8 cellular contexts compared by ENCODE assay signal in genomic region chr2:42568431-42569115, GRCh38. TPM values are rescaled to one million over a fixed set of nuclear protein-coding genes. Genes with fewer than 3 reads are reported as not detected.
A peak's percentile ranks its signal among the peaks of the same experiment; 100 is the strongest.
DNase-seq lines count a peak whose midpoint lies in the region; ATAC-seq and TF ChIP-seq lines count a peak whose summit lies in the region.

TSS of gene MTA3 (plus strand) at chr2:42568632. CDS start at chr2:42568746, 114 bp downstream.

- intact Hi-C loops in dorsolateral prefrontal cortex (cut with DNase I): loop anchor here in 1 of 2 donors (10.0 kb wide), 2 partner anchors 204 to 236 kb away; partner anchors contain the start of gene COX7A2L

- no peak for TF ChIP-seq CTCF in dorsolateral prefrontal cortex (IDR thresholded peaks at IDR 0.05 in 54 of 56, conservative IDR thresholded peaks at IDR 0.05 in 2 of 56; ENCODE audit: low read depth in 1 of 56, partially characterized antibody in 56 of 56)
- TF ChIP-seq CTCF in lung (IDR thresholded peaks at IDR 0.05; ENCODE audit: control extremely low read depth, extremely low read depth): no peak

- no peaks in the 10 kb centered on the region for H3K36me3 ChIP-seq in lung (ENCODE audit: control insufficient read depth in 2 of 2, insufficient read depth in 2 of 2, low read length in 2 of 2)

- H3K27me3 ChIP-seq in dorsolateral prefrontal cortex: no peaks in the 10 kb centered on the region
- H3K27me3 ChIP-seq in lung (ENCODE audit: control insufficient read depth, insufficient read depth): no peaks in the 10 kb centered on the region

- 1 to 2% methylated on average over 27 to 67 of the region's 67 CpGs for WGBS in lung, 2 donors

- peak; percentile 81 for DNase-seq in AG20443 (ENCODE audit: low spot score)
- peak; percentile 53 for DNase-seq in NAMALWA (ENCODE audit: low spot score)
- peak; percentile 55 to 59 for DNase-seq in activated CD4-positive, alpha-beta T cell treated with anti-CD3 and anti-CD28 coated beads, Interleukin-2, amount 50 U/mL, for 4 hours
- DNase-seq in dorsolateral prefrontal cortex: peak in 9 of 10 donors; percentile 31 to 81 (median 63)
- DNase-seq in lung (ENCODE audit: low spot score): peak; percentile 51
- DNase-seq in stimulated activated CD4-positive, alpha-beta T cell treated with anti-CD3 and anti-CD28 coated beads, TNF-alpha, amount 100 ng/mL, for 1 hour (ENCODE audit: low read depth in 3 of 3, low spot score in 1 of 3): peak; percentile 12 to 59 (median 38)
- DNase-seq in NCI-H1694 treated with DMSO at 0.1 percent for 48 hours (lab: John Stamatoyannopoulos, UW): no peak

- H3K9me3 ChIP-seq in lung (ENCODE audit: control insufficient read depth in 2 of 2, insufficient read depth in 1 of 2, low read length in 1 of 2): no peaks in the 10 kb centered on the region

- H3K4me3 ChIP-seq in dorsolateral prefrontal cortex (peak within 1 kb of the TSS; percentile 56 to 97 (median 82)), lung (peak within 1 kb of the TSS; percentile 94)

- H3K27ac ChIP-seq in dorsolateral prefrontal cortex (peak within 1 kb of the TSS; percentile 53 to 95 (median 87)), lung (ENCODE audit: low read depth in 1 of 2, low read length in 1 of 2) (peak within 1 kb of the TSS; percentile 77 to 89)

- peak; percentile 28 for ATAC-seq in GM19455 (IDR thresholded peaks at IDR 0.05; ENCODE audit: unreplicated experiment)
- peak; percentile 77 for ATAC-seq in lung (ENCODE audit: insufficient read depth, low FRiP score)

- no peaks in the 10 kb centered on the region for H3K4me1 ChIP-seq in lung (ENCODE audit: control insufficient read depth in 2 of 2, insufficient read depth in 2 of 2, low read length in 2 of 2)

RNA-seq across cellular contexts. Expression of gene MTA3, which starts in this region (rescaled TPM):
- total RNA-seq in dorsolateral prefrontal cortex: 100 to 1,000 TPM in 6 of 120 experiments, 10 to 100 TPM in 114; 45.5 to 111 (median 79.6) TPM
- 10 to 100 TPM; 22.3 to 65.8 TPM for total RNA-seq in lung
- 10 to 100 TPM in 1 of 2 donors, 1 to 10 TPM in 1; 9.2 to 26.6 TPM for polyA plus RNA-seq in lung
